Comparison of ENCODE assay signal across 28 cellular contexts in the genomic region with DNA sequence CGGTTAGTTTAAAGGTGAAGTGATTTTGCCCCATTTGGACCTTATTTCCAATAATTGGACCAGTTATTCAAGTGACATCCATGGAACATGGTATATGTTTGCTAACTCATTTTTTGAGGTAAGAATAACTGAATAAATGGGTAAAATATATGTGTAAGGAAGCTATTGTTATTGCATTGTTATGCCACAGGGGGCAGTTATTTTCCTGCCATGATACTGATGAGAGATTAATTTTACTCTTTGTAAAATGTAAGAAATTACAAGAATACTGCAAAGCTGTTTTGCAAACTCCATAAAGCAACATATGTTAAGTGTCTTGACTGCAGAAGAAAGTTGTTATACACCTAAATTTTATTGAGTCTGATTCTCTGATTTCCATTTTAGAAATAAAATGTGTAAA.
DNase-seq lines count a peak whose midpoint lies in the region; ATAC-seq, FAIRE-seq and TF ChIP-seq lines count a peak whose summit lies in the region.
"Had no signal": no experiment of that assay in that cellular context is flagged by ENCODE, and none has a peak within 500 bp of the region (broad histone marks: within the 10 kb centered on the region; RNA-seq: fewer than 3 reads in every experiment).

No MANE protein-coding gene starts in this region.

- H2AFZ ChIP-seq in PC-3 (ENCODE audit: low read length): no peak overlapping the region

- no peak overlapping the region for H3K4me3 Mint-ChIP-seq in mesothelial cell of epicardium
- H3K4me3 Mint-ChIP-seq: activated naive CD4-positive, alpha-beta T cell treated with anti-CD3 and anti-CD28 coated beads for 36 hours; activated T-helper 1 cell treated with anti-CD3 and anti-CD28 coated beads, Interleukin-12 subunit alpha, Interleukin-12 subunit beta, Interleukin-2, Interleukin-4 antibody, amounts not matched to agents 30 ng/mL and 10 ng/mL and 1 ng/mL, durations not matched to agents 14 hours and 24 hours and 36 hours; naive thymus-derived CD8-positive, alpha-beta T cell had no signal

- no peaks in the 10 kb centered on the region for H4K20me1 ChIP-seq in PC-3 (ENCODE audit: low read length)
- H4K20me1 ChIP-seq: BLaER1 had no signal

- H3K4me3 ChIP-seq in GM06990 (replicated peaks; ENCODE audit: low read depth, low read length): no peak overlapping the region
- no peak overlapping the region for H3K4me3 ChIP-seq in PC-3 (ENCODE audit: low read length)
- H3K4me3 ChIP-seq: BLaER1, cardiac muscle cell, right atrium auricular region, smooth muscle cell, tibial nerve had no signal

- POLR2A ChIA-PET in PC-3 (lab: Charles Lee; ENCODE audit: unreplicated experiment): no interaction called here

- intact Hi-C loops in PC-3 (cut with micrococcal nuclease): no loop called here

- H3K9me3 Mint-ChIP-seq in mesothelial cell of epicardium: peaks cover 3% of the 10 kb centered on the region
- H3K9me3 Mint-ChIP-seq: activated naive CD4-positive, alpha-beta T cell treated with anti-CD3 and anti-CD28 coated beads for 36 hours; activated T-helper 1 cell treated with anti-CD3 and anti-CD28 coated beads, Interleukin-12 subunit alpha, Interleukin-12 subunit beta, Interleukin-2, Interleukin-4 antibody, amounts not matched to agents 30 ng/mL and 10 ng/mL and 1 ng/mL, durations not matched to agents 14 hours and 24 hours and 36 hours had no signal

- no peaks in the 10 kb centered on the region for H3K36me3 Mint-ChIP-seq in mesothelial cell of epicardium
- H3K36me3 Mint-ChIP-seq: naive thymus-derived CD8-positive, alpha-beta T cell had no signal

- H3K79me2 ChIP-seq in PC-3 (ENCODE audit: low read length): no peaks in the 10 kb centered on the region

- H3K27me3 ChIP-seq in GM06990 (replicated peaks; ENCODE audit: control insufficient read depth, insufficient read depth, low read length) (no peaks in the 10 kb centered on the region), PC-3 (ENCODE audit: low read length) (no peaks in the 10 kb centered on the region)
- H3K27me3 ChIP-seq: BLaER1, cardiac muscle cell, right atrium auricular region, tibial nerve had no signal

- H3K4me1 ChIP-seq in PC-3 (ENCODE audit: insufficient read depth, low read length): no peaks in the 10 kb centered on the region
- H3K4me1 ChIP-seq: BLaER1, Caco-2, right atrium auricular region, tibial nerve had no signal

- no peak overlapping the region for H3K27ac ChIP-seq in PC-3 (ENCODE audit: low read length)
- H3K27ac ChIP-seq: BLaER1, cardiac muscle cell, right atrium auricular region, tibial nerve had no signal

- peak; percentile 33 for FAIRE-seq in colon (lab: Jason Lieb, UNC)
- FAIRE-seq: GM12891, kidney had no signal

- DNase-seq in GM06990 (ENCODE audit: extremely low read depth, insufficient read length): no peak
- no peak for DNase-seq in PC-3
- DNase-seq in mesothelial cell of epicardium (ENCODE audit: low spot score in 2 of 2, unreplicated experiment in 2 of 2): no peak
- no peak for DNase-seq in stimulated activated CD4-positive, alpha-beta T cell treated with anti-CD3 and anti-CD28 coated beads, Interleukin-1b, Interleukin-23, amount 100 ng/mL, for 48 hours
- no peak for DNase-seq in EL
- DNase-seq: activated CD4-positive, alpha-beta T cell treated with anti-CD3 and anti-CD28 coated beads, Interleukin-2, amount 50 U/mL, for 1 hour; activated naive CD4-positive, alpha-beta T cell treated with anti-CD3 and anti-CD28 coated beads for 36 hours; Caco-2; dermis blood vessel endothelial cell; DMS79 treated with DMSO at 0.1 percent for 48 hours; Karpas-422; kidney; MV-4-11; naive thymus-derived CD8-positive, alpha-beta T cell; NCI-H446; SHP77 treated with DMSO at 0.1 percent for 48 hours; SW 1271; T1000 had no signal

- H3K9ac ChIP-seq in PC-3 (ENCODE audit: low read length): no peak overlapping the region
- H3K9ac ChIP-seq: BLaER1 had no signal

- H3K4me1 Mint-ChIP-seq in mesothelial cell of epicardium: no peaks in the 10 kb centered on the region
- H3K4me1 Mint-ChIP-seq: naive thymus-derived CD8-positive, alpha-beta T cell had no signal

- CTCF ChIA-PET in PC-3 (lab: Charles Lee): interaction anchor here (0.5 kb wide), 1 partner anchor 782 kb away, joined by 5 read pairs; no protein-coding TSS in a partner anchor

- H3K9me2 ChIP-seq in PC-3 (replicated peaks; ENCODE audit: low read length): no peaks in the 10 kb centered on the region

- ATAC-seq in PC-3 (no peak), GM21360 (IDR thresholded peaks at IDR 0.05; ENCODE audit: unreplicated experiment) (no peak), HG03196 (IDR thresholded peaks at IDR 0.05; ENCODE audit: unreplicated experiment) (no peak)
- ATAC-seq: naive thymus-derived CD8-positive, alpha-beta T cell had no signal

- no peak overlapping the region for H3K27ac Mint-ChIP-seq in mesothelial cell of epicardium
- H3K27ac Mint-ChIP-seq: activated naive CD4-positive, alpha-beta T cell treated with anti-CD3 and anti-CD28 coated beads for 36 hours; activated T-helper 1 cell treated with anti-CD3 and anti-CD28 coated beads, Interleukin-12 subunit alpha, Interleukin-12 subunit beta, Interleukin-2, Interleukin-4 antibody, amounts not matched to agents 30 ng/mL and 10 ng/mL and 1 ng/mL, durations not matched to agents 14 hours and 24 hours and 36 hours; naive thymus-derived CD8-positive, alpha-beta T cell had no signal

- no peak overlapping the region for H3K4me2 ChIP-seq in PC-3 (ENCODE audit: low read length)
- H3K4me2 ChIP-seq: BLaER1, smooth muscle cell had no signal

- BruUV-seq in PC-3 (replicated peaks; lab: Mats Ljungman, UMichigan): no TSS peak

- H3K27me3 Mint-ChIP-seq in mesothelial cell of epicardium (ENCODE audit: low read depth): no peaks in the 10 kb centered on the region
- H3K27me3 Mint-ChIP-seq: naive thymus-derived CD8-positive, alpha-beta T cell had no signal

- H3K9me3 ChIP-seq in PC-3 (ENCODE audit: low read length): no peaks in the 10 kb centered on the region
- H3K9me3 ChIP-seq: BLaER1, Caco-2, right atrium auricular region, tibial nerve had no signal

- TF ChIP-seq CTCF in GM06990 (IDR thresholded peaks at IDR 0.05; ENCODE audit: insufficient read depth, low read length, poor library complexity, severe bottlenecking): peak; percentile 11
- TF ChIP-seq CTCF in PC-3 (conservative IDR thresholded peaks at IDR 0.05; ENCODE audit: low read depth, low read length): peak; percentile 53
- TF ChIP-seq CTCF in mesothelial cell of epicardium (IDR thresholded peaks at IDR 0.05; ENCODE audit: unreplicated experiment): peak; percentile 29

- H3K36me3 ChIP-seq in GM06990 (ENCODE audit: control insufficient read depth, insufficient read depth, low read length): no peaks in the 10 kb centered on the region
- H3K36me3 ChIP-seq in PC-3 (ENCODE audit: low read depth, low read length): no peaks in the 10 kb centered on the region
- H3K36me3 ChIP-seq: BLaER1, cardiac muscle cell, right atrium auricular region, tibial nerve had no signal

- no peaks in the 10 kb centered on the region for H3F3A ChIP-seq in PC-3 (ENCODE audit: low read length, unreplicated experiment)
